8 cellular contexts compared by ENCODE assay signal in the genomic region with DNA sequence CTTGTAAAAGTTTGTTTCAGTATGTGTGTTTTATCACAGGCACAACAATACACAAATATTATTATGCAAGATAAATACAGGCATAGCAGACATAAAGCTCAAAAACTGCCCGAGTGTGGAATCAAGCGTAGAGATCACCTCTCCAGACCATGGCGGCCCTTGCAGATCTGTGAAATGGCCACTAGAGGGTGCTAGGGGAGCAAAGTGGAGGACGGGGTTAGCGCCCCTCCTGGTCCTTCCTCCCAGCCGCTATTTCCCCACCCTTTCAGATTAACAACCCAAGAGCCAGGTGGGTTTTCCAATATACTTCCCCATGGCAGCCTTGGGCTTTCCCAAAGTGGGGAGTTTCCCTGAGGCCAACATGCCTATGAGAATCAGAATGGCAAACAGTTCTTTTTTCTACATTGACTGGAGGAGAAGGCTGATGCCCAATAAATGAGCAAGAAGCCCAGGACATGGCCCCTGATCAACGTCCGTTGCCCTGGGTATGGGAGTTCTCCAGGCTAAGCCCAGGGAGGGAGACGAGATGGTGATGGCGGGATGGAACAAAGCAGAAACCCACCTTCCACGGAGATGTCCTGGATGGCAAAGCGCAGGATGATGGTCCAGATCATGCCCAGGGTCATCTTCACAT.
DNase-seq lines count a peak whose midpoint lies in the region; ATAC-seq and TF ChIP-seq lines count a peak whose summit lies in the region.

No MANE protein-coding gene starts in this region.

- no peak overlapping the region for H3K4me3 Mint-ChIP-seq in chondrocyte (ENCODE audit: unreplicated experiment)

- peak overlapping the region; percentile 89 for H3K27ac Mint-ChIP-seq in chondrocyte (ENCODE audit: unreplicated experiment)

- no peaks in the 10 kb centered on the region for H3K27me3 Mint-ChIP-seq in chondrocyte (ENCODE audit: low read depth)

- DNase-seq in Daoy (ENCODE audit: low read depth): peak; percentile 86
- DNase-seq in NCI-H460 (ENCODE audit: extremely low read depth, low read depth): peak; percentile 79
- peak; percentile 64 to 85 for DNase-seq in activated CD4-positive, alpha-beta T cell treated with anti-CD3 and anti-CD28 coated beads for 4 hours
- no peak for DNase-seq in chondrocyte (ENCODE audit: low spot score)
- peak; percentile 92 for DNase-seq in left kidney (ENCODE audit: low read depth, low spot score)
- DNase-seq in stimulated activated CD4-positive, alpha-beta T cell treated with anti-CD3 and anti-CD28 coated beads, Interleukin-4, amount 100 ng/mL, for 4 hours: peak; percentile 65 to 67
- no peak for DNase-seq in middle frontal gyrus (ENCODE audit: extremely low spot score, low spot score)

- H3K36me3 Mint-ChIP-seq in chondrocyte (ENCODE audit: low read depth): peaks cover 64% of the 10 kb centered on the region

- H3K9me3 Mint-ChIP-seq in chondrocyte (ENCODE audit: low read depth): no peaks in the 10 kb centered on the region

- H3K4me1 Mint-ChIP-seq in chondrocyte (ENCODE audit: low read depth): peaks cover 76% of the 10 kb centered on the region

- peak; percentile 100 for TF ChIP-seq CTCF in chondrocyte (IDR thresholded peaks at IDR 0.05)

- ATAC-seq in HG03066 (IDR thresholded peaks at IDR 0.05; ENCODE audit: low read depth, unreplicated experiment): peak; percentile 84

Comparison
In these comparisons a context has a peak if more than half of its experiments do, and no peak if none do; other contexts are left out.
1. DNase-seq: peak in Daoy (single experiment), NCI-H460 (single experiment), activated CD4-positive, alpha-beta T cell treated with anti-CD3 and anti-CD28 coated beads for 4 hours (2 of 2), left kidney (single experiment) and stimulated activated CD4-positive, alpha-beta T cell treated with anti-CD3 and anti-CD28 coated beads, Interleukin-4, amount 100 ng/mL, for 4 hours (2 of 2); none in chondrocyte (single experiment) and middle frontal gyrus (single experiment).